ENCODE assay signal across 11 cellular contexts in the genomic region with DNA sequence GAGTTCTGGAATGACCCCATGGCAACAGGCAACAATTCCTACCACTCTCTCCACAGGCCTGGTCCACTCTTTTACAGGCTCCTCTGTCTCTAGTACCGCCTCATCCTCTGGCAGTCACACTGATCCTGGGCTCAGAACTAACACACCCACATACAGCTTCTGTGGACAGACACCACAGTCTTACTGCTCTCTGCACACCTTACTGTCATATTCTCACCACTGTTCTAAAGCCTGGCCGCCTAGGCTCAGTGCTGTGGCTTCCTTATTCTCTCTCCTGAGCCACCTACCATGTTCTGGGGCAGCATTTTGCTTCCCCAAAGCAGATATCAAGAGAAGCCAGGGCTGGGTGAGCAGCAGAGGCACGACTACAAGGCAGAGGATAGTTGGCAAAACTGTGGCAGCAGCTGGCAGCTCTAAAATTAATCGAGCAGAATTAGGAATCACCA. TPM values are rescaled to one million over a fixed set of nuclear protein-coding genes. Genes with fewer than 3 reads are reported as not detected.
A peak's percentile ranks its signal among the peaks of the same experiment; 100 is the strongest.
DNase-seq lines count a peak whose midpoint lies in the region; ATAC-seq, FAIRE-seq and TF ChIP-seq lines count a peak whose summit lies in the region.
"Had no signal": no experiment of that assay in that cellular context is flagged by ENCODE, and none has a peak within 500 bp of the region (broad histone marks: within the 10 kb centered on the region; RNA-seq: fewer than 3 reads in every experiment).

No MANE protein-coding gene starts in this region.

- no peak for TF ChIP-seq CTCF in OCI-LY3 (IDR thresholded peaks at IDR 0.05; ENCODE audit: low read depth, low read length)
- TF ChIP-seq CTCF in RWPE1 (conservative IDR thresholded peaks at IDR 0.05; ENCODE audit: low read depth), result no peak

- POLR2A ChIA-PET in naive thymus-derived CD8-positive, alpha-beta T cell (lab: Charles Lee), result interaction anchor here (1.0 kb wide), 1 partner anchor 9 kb away, joined by 4 read pairs; no protein-coding TSS in a partner anchor
- POLR2A ChIA-PET in RWPE1 (lab: Yijun Ruan, JAX; ENCODE audit: low non-redundant PET), result no interaction called here

- no peaks in the 10 kb centered on the region for H3K27me3 Mint-ChIP-seq in naive thymus-derived CD8-positive, alpha-beta T cell

- H3K4me3 ChIP-seq in OCI-LY3 (ENCODE audit: low read length), result no peak overlapping the region
- H3K4me3 ChIP-seq: HAP-1, smooth muscle cell had no signal

- peaks cover 34% of the 10 kb centered on the region for H3K4me1 ChIP-seq in OCI-LY3 (ENCODE audit: low read length)

- peak; percentile 43 for DNase-seq in Ammon's horn (ENCODE audit: low spot score)
- DNase-seq in GM19239 (ENCODE audit: insufficient read length, low spot score), result no peak
- DNase-seq in inferior parietal cortex (ENCODE audit: extremely low spot score), result peak; percentile 60
- DNase-seq in naive thymus-derived CD8-positive, alpha-beta T cell, result no peak
- DNase-seq in NCI-H1105 treated with DMSO at 0.1 percent for 48 hours (lab: John Stamatoyannopoulos, UW), result no peak
- DNase-seq in RWPE1 (ENCODE audit: low spot score), result no peak
- DNase-seq in NCI-H526 treated with DMSO at 0.1 percent for 48 hours (lab: John Stamatoyannopoulos, UW), result no peak
- DNase-seq: activated T-cell treated with anti-CD3 and anti-CD28 coated beads, Interleukin-2, amount 50 U/mL, for 4 hours had no signal

- FAIRE-seq in GM19239 (lab: Jason Lieb, UNC), result peak; percentile 11

- peaks cover 14% of the 10 kb centered on the region for H3K36me3 ChIP-seq in OCI-LY3 (replicated peaks; ENCODE audit: low read depth, low read length)

- H2AFZ ChIP-seq in OCI-LY3 (ENCODE audit: low read depth, low read length), result no peak overlapping the region

- no peak overlapping the region for H3K4me3 Mint-ChIP-seq in naive thymus-derived CD8-positive, alpha-beta T cell
- H3K4me3 Mint-ChIP-seq: activated T-cell treated with anti-CD3 and anti-CD28 coated beads, Interleukin-2, amount 50 U/mL, for 4 hours had no signal

- H3K27ac ChIP-seq in OCI-LY3 (ENCODE audit: low read length) (peak overlapping the region; percentile 65), RWPE1 (no peak overlapping the region)

- H3K9me3 ChIP-seq in OCI-LY3 (ENCODE audit: insufficient read depth, low read length), result no peaks in the 10 kb centered on the region
- H3K9me3 ChIP-seq: HAP-1 had no signal

- CTCF ChIA-PET in RWPE1 (lab: Yijun Ruan, JAX), result interaction anchor here (0.6 kb wide), 1 partner anchor 1061 kb away, joined by 5 read pairs; no protein-coding TSS in a partner anchor

- peaks cover 0 to 55% (median 8%) of the 10 kb centered on the region in 3 donors for H3K36me3 Mint-ChIP-seq in naive thymus-derived CD8-positive, alpha-beta T cell

- H3K9me3 Mint-ChIP-seq in naive thymus-derived CD8-positive, alpha-beta T cell, result no peaks in the 10 kb centered on the region
- H3K9me3 Mint-ChIP-seq: activated T-cell treated with anti-CD3 and anti-CD28 coated beads, Interleukin-2, amount 50 U/mL, for 4 hours had no signal

- peaks cover 11 to 34% (median 17%) of the 10 kb centered on the region in 4 donors for H3K4me1 Mint-ChIP-seq in naive thymus-derived CD8-positive, alpha-beta T cell

- H3K9ac ChIP-seq in OCI-LY3 (ENCODE audit: low read length), result no peak overlapping the region

- 0 out of 2 replicates have a peak, but pooled peaks cover 10% of the 10 kb centered on the region for H3K79me2 ChIP-seq in OCI-LY3 (ENCODE audit: low read length)

- H3K27ac Mint-ChIP-seq in naive thymus-derived CD8-positive, alpha-beta T cell, result peak overlapping the region in 4 of 10 donors; percentile 7 to 87 (median 50)

- ATAC-seq in naive thymus-derived CD8-positive, alpha-beta T cell, result no peak
- ATAC-seq: activated T-cell treated with anti-CD3 and anti-CD28 coated beads, Interleukin-2, amount 50 U/mL, for 4 hours had no signal

- peak overlapping the region; percentile 43 for H3K4me2 ChIP-seq in OCI-LY3 (ENCODE audit: low read length)
- H3K4me2 ChIP-seq: smooth muscle cell had no signal

- no peaks in the 10 kb centered on the region for H3K27me3 ChIP-seq in OCI-LY3 (ENCODE audit: low read depth, low read length)

- no peaks in the 10 kb centered on the region for H4K20me1 ChIP-seq in OCI-LY3 (ENCODE audit: insufficient read depth, low read length)

RNA-seq across cellular contexts. Expression of a gene that starts 14.8 kb away (rescaled TPM):
- total RNA-seq in naive thymus-derived CD8-positive, alpha-beta T cell, result 10 to 100 TPM; 33.1 to 35.4 TPM
- polyA plus RNA-seq in naive thymus-derived CD8-positive, alpha-beta T cell, result 10 to 100 TPM; 35.5 to 59.2 (median 39.3) TPM

RNA-seq across cellular contexts. Expression of a gene that starts 46.1 kb away (rescaled TPM):
- total RNA-seq in naive thymus-derived CD8-positive, alpha-beta T cell, result 10 to 100 TPM; 46.3 to 47.5 TPM
- polyA plus RNA-seq in naive thymus-derived CD8-positive, alpha-beta T cell, result 100 to 1,000 TPM in 1 of 3 donors, 10 to 100 TPM in 2; 84.4 to 133 (median 97.8) TPM

Comparison
In these comparisons a context has a peak if more than half of its experiments do, and no peak if none do; other contexts are left out.
1. DNase-seq: peak in Ammon's horn (single experiment) and inferior parietal cortex (single experiment); none in GM19239 (single experiment), naive thymus-derived CD8-positive, alpha-beta T cell (0 of 10), NCI-H1105 treated with DMSO at 0.1 percent for 48 hours (single experiment), RWPE1 (single experiment) and NCI-H526 treated with DMSO at 0.1 percent for 48 hours (single experiment).